ENCODE assay signal across 1 cellular context in genomic region chr1:3329640-3330281, GRCh38.
TF ChIP-seq lines count a peak whose summit lies in the region.

No MANE protein-coding gene starts in this region.

TF ChIP-seq in H1, 55 proteins besides CTCF, POLR2A, EP300 and RAD21 (continued from another document):
- TF ChIP-seq CHD7 (IDR thresholded peaks at IDR 0.05; ENCODE audit: insufficient replicate concordance, low read length) = no peak
